In genomic region chr11:16861867-16862266, GRCh38 we compare ENCODE assay signal across 31 cellular contexts.
DNase-seq lines count a peak whose midpoint lies in the region; ATAC-seq, FAIRE-seq and TF ChIP-seq lines count a peak whose summit lies in the region.
"Had no signal": no experiment of that assay in that cellular context is flagged by ENCODE, and none has a peak within 500 bp of the region (broad histone marks: within the 10 kb centered on the region; RNA-seq: fewer than 3 reads in every experiment).

No MANE protein-coding gene starts in this region.

- H3K9me3 ChIP-seq in HEK293 (ENCODE audit: control insufficient read depth, insufficient read depth, low read depth, low read length) (no peaks in the 10 kb centered on the region), astrocyte (ENCODE audit: insufficient read depth, low read depth, low read length) (no peaks in the 10 kb centered on the region)
- H3K9me3 ChIP-seq: adrenal gland, body of pancreas, esophagus squamous epithelium, lower lobe of right lung, vagina had no signal

- H3K4me3 Mint-ChIP-seq in astrocyte (ENCODE audit: unreplicated experiment) (no peak overlapping the region), neural crest cell (peak overlapping the region; percentile 29)
- H3K4me3 Mint-ChIP-seq: activated T-cell treated with anti-CD3 and anti-CD28 coated beads, Interleukin-2, amount 50 U/mL, for 24 hours; B cell; CD8-positive, alpha-beta T cell; natural killer cell treated with Interleukin-12 subunit alpha and Interleukin-12 subunit beta and Interleukin-15 and Interleukin-18, amount 100 ng/mL, for 72 hours; WTC11 had no signal

- H4K20me1 ChIP-seq in astrocyte (ENCODE audit: insufficient read depth, low read length), result no peaks in the 10 kb centered on the region

- no peak overlapping the region for H2AFZ ChIP-seq in astrocyte (ENCODE audit: low read depth, low read length)

- H3K4me1 ChIP-seq in HEK293 (ENCODE audit: control insufficient read depth, insufficient read depth, low read length), result no peaks in the 10 kb centered on the region
- no peaks in the 10 kb centered on the region for H3K4me1 ChIP-seq in astrocyte (ENCODE audit: insufficient read depth, low read length)
- H3K4me1 ChIP-seq: adrenal gland, body of pancreas, foreskin keratinocyte, lower lobe of right lung, vagina had no signal

- peaks cover 1% of the 10 kb centered on the region for H3K36me3 Mint-ChIP-seq in astrocyte (ENCODE audit: low read depth, unreplicated experiment)
- no peaks in the 10 kb centered on the region for H3K36me3 Mint-ChIP-seq in neural crest cell (ENCODE audit: low read depth)
- H3K36me3 Mint-ChIP-seq: CD8-positive, alpha-beta T cell; natural killer cell treated with Interleukin-12 subunit alpha and Interleukin-12 subunit beta and Interleukin-15 and Interleukin-18, amount 100 ng/mL, for 72 hours had no signal

- no peak overlapping the region for H3K27ac ChIP-seq in HEK293 (ENCODE audit: extremely low read depth, low read depth, low read length)
- no peak overlapping the region for H3K27ac ChIP-seq in astrocyte (ENCODE audit: low read depth, low read length)
- H3K27ac ChIP-seq: adrenal gland, body of pancreas, esophagus squamous epithelium, foreskin keratinocyte, lower lobe of right lung, vagina had no signal

- H3K4me2 ChIP-seq in astrocyte (ENCODE audit: low read length), result no peak overlapping the region

- POLR2A ChIA-PET in HEK293 (lab: Yijun Ruan, JAX), result no interaction called here

- ATAC-seq in esophagus mucosa (no peak), HG02571 (IDR thresholded peaks at IDR 0.05; ENCODE audit: unreplicated experiment) (no peak)
- ATAC-seq: body of pancreas; CD8-positive, alpha-beta T cell; lower lobe of right lung; WTC11 had no signal

- FAIRE-seq in astrocyte (lab: Jason Lieb, UNC), result no peak
- FAIRE-seq: H1, RCC 7860, small intestine had no signal

- TF ChIP-seq CTCF in HEK293 (tag by site-specific recombination; IDR thresholded peaks at IDR 0.05) (no peak), astrocyte (IDR thresholded peaks at IDR 0.05; ENCODE audit: insufficient read depth, low read depth, low read length) (no peak), neural crest cell (conservative IDR thresholded peaks at IDR 0.05) (no peak)

- H3K27ac Mint-ChIP-seq in astrocyte (ENCODE audit: unreplicated experiment) (peak overlapping the region; percentile 69), neural crest cell (ENCODE audit: unreplicated experiment) (no peak overlapping the region)
- H3K27ac Mint-ChIP-seq: activated T-cell treated with anti-CD3 and anti-CD28 coated beads, Interleukin-2, amount 50 U/mL, for 24 hours; B cell; CD8-positive, alpha-beta T cell; natural killer cell treated with Interleukin-12 subunit alpha and Interleukin-12 subunit beta and Interleukin-15 and Interleukin-18, amount 100 ng/mL, for 72 hours; stimulated activated naive CD8-positive, alpha-beta T cell treated with anti-CD3 and anti-CD28 coated beads, Interleukin-15, Interleukin-2, amounts not matched to agents 100 ng/mL and 50 ng/mL, for 24 hours; WTC11 had no signal

- no peak overlapping the region for H3K9ac ChIP-seq in astrocyte (ENCODE audit: low read length)

- H3K4me1 Mint-ChIP-seq in astrocyte (ENCODE audit: low read depth, unreplicated experiment) (peaks cover 25% of the 10 kb centered on the region), neural crest cell (peaks cover 31% of the 10 kb centered on the region)
- H3K4me1 Mint-ChIP-seq: B cell, WTC11 had no signal

- no peaks in the 10 kb centered on the region for H3K27me3 ChIP-seq in astrocyte (ENCODE audit: insufficient read depth, low read length)
- H3K27me3 ChIP-seq: adrenal gland, body of pancreas, esophagus squamous epithelium, vagina had no signal

- no peaks in the 10 kb centered on the region for H3K27me3 Mint-ChIP-seq in astrocyte (ENCODE audit: low read depth, unreplicated experiment)
- no peaks in the 10 kb centered on the region for H3K27me3 Mint-ChIP-seq in neural crest cell (ENCODE audit: low read depth)

- CTCF ChIA-PET in HEK293 (lab: Yijun Ruan, JAX), result interaction anchor here (0.6 to 1.5 kb wide), 4 partner anchors 19 to 66 kb away, joined by 3 to 6 read pairs (median 4); no protein-coding TSS in a partner anchor

- DNase-seq in Ammon's horn (ENCODE audit: low spot score), result peak; percentile 52
- DNase-seq in astrocyte (ENCODE audit: low read depth), result no peak
- no peak for DNase-seq in neural crest cell (ENCODE audit: low read depth, low spot score)
- DNase-seq in activated gamma-delta T cell treated with Interleukin-2 at 50 U/mL for 16 hours, result no peak
- no peak for DNase-seq in NCI-H1048 (lab: John Stamatoyannopoulos, UW)
- DNase-seq: activated CD4-positive, alpha-beta T cell treated with anti-CD3 and anti-CD28 coated beads, Interleukin-2, amount 50 U/mL, for 1 hour; activated T-cell treated with anti-CD3 and anti-CD28 coated beads, Interleukin-2, amount 50 U/mL, for 24 hours; adrenal gland; body of pancreas; CD8-positive, alpha-beta T cell; cerebellar nuclear complex; dermis blood vessel endothelial cell; EL; esophagus squamous epithelium; foreskin keratinocyte; lower lobe of right lung; NCI-H2029 treated with DMSO at 0.1 percent for 48 hours; NCI-H446; NCI-H82; small intestine; T1000 had no signal

- H3K36me3 ChIP-seq in HEK293 (ENCODE audit: control insufficient read depth in 2 of 2, insufficient read depth in 1 of 2, low read length in 2 of 2), result no peaks in the 10 kb centered on the region
- H3K36me3 ChIP-seq in astrocyte (ENCODE audit: insufficient read depth, low read length), result no peaks in the 10 kb centered on the region
- H3K36me3 ChIP-seq: adrenal gland, lower lobe of right lung, vagina had no signal

- no peaks in the 10 kb centered on the region for H3K9me3 Mint-ChIP-seq in astrocyte (ENCODE audit: unreplicated experiment)
- H3K9me3 Mint-ChIP-seq in neural crest cell, result no peaks in the 10 kb centered on the region
- H3K9me3 Mint-ChIP-seq: CD8-positive, alpha-beta T cell had no signal

- no peaks in the 10 kb centered on the region for H3K79me2 ChIP-seq in astrocyte (ENCODE audit: insufficient read depth, low read length)

- no peak overlapping the region for H3K4me3 ChIP-seq in HEK293 (ENCODE audit: low read depth, low read length)
- no peak overlapping the region for H3K4me3 ChIP-seq in astrocyte (ENCODE audit: insufficient read depth, low read depth, low read length)
- H3K4me3 ChIP-seq: adrenal gland, body of pancreas, esophagus squamous epithelium, lower lobe of right lung, vagina had no signal

TF ChIP-seq in HEK293, 187 proteins besides CTCF, POLR2A, EP300 and RAD21:
- no peak for TF ChIP-seq SALL2 (tag by site-specific recombination; IDR thresholded peaks at IDR 0.05; ENCODE audit: borderline replicate concordance)
- no peak for TF ChIP-seq ZNF610 (tag by site-specific recombination; IDR thresholded peaks at IDR 0.05; ENCODE audit: borderline replicate concordance)
- 0 out of 2 replicates have a peak, but pooled peaks have one; percentile 15 for TF ChIP-seq EGR2 (tag by site-specific recombination; IDR thresholded peaks at IDR 0.05; ENCODE audit: low read depth)
- TF ChIP-seq ZNF138 (tag by site-specific recombination; IDR thresholded peaks at IDR 0.05; ENCODE audit: borderline replicate concordance), result no peak
- 0 out of 2 replicates have a peak, but pooled peaks have one; percentile 10 for TF ChIP-seq ZFHX2 (tag by site-specific recombination; conservative IDR thresholded peaks at IDR 0.05)
- no peak for TF ChIP-seq INSM2 (tag by site-specific recombination; IDR thresholded peaks at IDR 0.05)
- TF ChIP-seq SETDB1 (IDR thresholded peaks at IDR 0.05; ENCODE audit: insufficient read length, low read length), result no peak
- TF ChIP-seq ZNF664 (tag by site-specific recombination; IDR thresholded peaks at IDR 0.05), result no peak
- no peak for TF ChIP-seq RBAK (tag by site-specific recombination; IDR thresholded peaks at IDR 0.05)
- TF ChIP-seq ZNF48 (tag by site-specific recombination; IDR thresholded peaks at IDR 0.05), result no peak
- no peak for TF ChIP-seq KLF8 (tag by site-specific recombination; IDR thresholded peaks at IDR 0.05)
- TF ChIP-seq ZNF510 (tag by site-specific recombination; IDR thresholded peaks at IDR 0.05; ENCODE audit: insufficient replicate concordance), result no peak
- TF ChIP-seq ZNF175 (tag by site-specific recombination; IDR thresholded peaks at IDR 0.05), result no peak
- no peak for TF ChIP-seq ZNF555 (tag by site-specific recombination; conservative IDR thresholded peaks at IDR 0.05)
- TF ChIP-seq ZNF624 (tag by site-specific recombination; IDR thresholded peaks at IDR 0.05), result no peak
